ENCODE assay signal across 8 cellular contexts in the genomic region with DNA sequence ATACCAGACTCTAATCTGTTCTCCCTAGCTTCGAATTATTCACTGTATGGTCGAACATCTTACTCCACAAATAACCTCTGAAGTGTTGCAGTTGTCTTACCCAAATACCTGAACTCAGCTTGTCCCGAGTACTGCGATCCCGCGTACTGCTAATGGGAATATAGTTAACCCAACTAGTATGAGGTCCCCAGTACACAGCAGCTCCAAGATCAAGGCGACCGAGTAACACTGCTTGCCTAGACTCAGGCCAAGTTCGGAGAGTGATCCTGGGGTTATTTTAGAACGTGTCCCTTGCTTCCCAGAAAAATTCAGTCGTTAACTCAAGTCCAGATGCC. TPM values are rescaled to one million over a fixed set of nuclear protein-coding genes. Genes with fewer than 3 reads are reported as not detected.
DNase-seq lines count a peak whose midpoint lies in the region; ATAC-seq and TF ChIP-seq lines count a peak whose summit lies in the region.

No MANE protein-coding gene starts in this region.

- H3K4me1 Mint-ChIP-seq in CD8-positive, alpha-beta memory T cell, result peaks cover 40 to 45% (median 43%) of the 10 kb centered on the region in 3 donors
- peaks cover 40% of the 10 kb centered on the region for H3K4me1 Mint-ChIP-seq in HFFc6 (ENCODE audit: low read depth)
- H3K4me1 Mint-ChIP-seq in activated T-helper 1 cell treated with anti-CD3 and anti-CD28 coated beads, Interleukin-12 subunit alpha, Interleukin-12 subunit beta, Interleukin-2, Interleukin-4 antibody, amounts not matched to agents 30 ng/mL and 10 ng/mL and 1 ng/mL, durations not matched to agents 14 hours and 24 hours and 36 hours (ENCODE audit: low read depth), result peaks cover 40% of the 10 kb centered on the region

- peak overlapping the region; percentile 85 to 99 (median 95) for H3K27ac Mint-ChIP-seq in CD8-positive, alpha-beta memory T cell
- peak overlapping the region; percentile 88 for H3K27ac Mint-ChIP-seq in HFFc6
- peak overlapping the region; percentile 87 for H3K27ac Mint-ChIP-seq in activated T-helper 1 cell treated with anti-CD3 and anti-CD28 coated beads, Interleukin-12 subunit alpha, Interleukin-12 subunit beta, Interleukin-2, Interleukin-4 antibody, amounts not matched to agents 30 ng/mL and 10 ng/mL and 1 ng/mL, durations not matched to agents 14 hours and 24 hours and 36 hours

- H3K4me3 Mint-ChIP-seq in CD8-positive, alpha-beta memory T cell, result peak overlapping the region; percentile 88 to 97 (median 92)
- H3K4me3 Mint-ChIP-seq in HFFc6, result peak overlapping the region; percentile 96
- peak overlapping the region; percentile 93 for H3K4me3 Mint-ChIP-seq in activated T-helper 1 cell treated with anti-CD3 and anti-CD28 coated beads, Interleukin-12 subunit alpha, Interleukin-12 subunit beta, Interleukin-2, Interleukin-4 antibody, amounts not matched to agents 30 ng/mL and 10 ng/mL and 1 ng/mL, durations not matched to agents 14 hours and 24 hours and 36 hours

- H3F3A ChIP-seq in smooth muscle cell (ENCODE audit: low read depth), result peaks cover 9% of the 10 kb centered on the region

- intact Hi-C loops in activated T-helper 1 cell treated with anti-CD3 and anti-CD28 coated beads, Interleukin-12 subunit alpha, Interleukin-12 subunit beta, Interleukin-2, Interleukin-4 antibody, amounts not matched to agents 30 ng/mL and 10 ng/mL and 1 ng/mL, durations not matched to agents 14 hours and 24 hours and 36 hours (cut with micrococcal nuclease), result loop anchor here (2.0 kb wide), 2 partner anchors 62 to 578 kb away; partner anchors contain the start of gene CMAS
- intact Hi-C loops in right cardiac atrium (cut with DNase I), result loop anchor here in 2 of 4 donors (2.0 to 10.0 kb wide), 2 partner anchors 80 kb away; partner anchors contain the start of gene C2CD5 (in 2 of the 2)

- peak; percentile 62 to 72 for ATAC-seq in right cardiac atrium
- ATAC-seq in GM21528 (IDR thresholded peaks at IDR 0.05; ENCODE audit: low FRiP score, unreplicated experiment), result no peak

- peaks cover 0 to 11% (median 0%) of the 10 kb centered on the region in 3 donors for H3K36me3 Mint-ChIP-seq in CD8-positive, alpha-beta memory T cell
- H3K36me3 Mint-ChIP-seq in HFFc6 (ENCODE audit: low read depth), result 0 out of 2 replicates have a peak, but pooled peaks cover 12% of the 10 kb centered on the region
- peaks cover 6% of the 10 kb centered on the region for H3K36me3 Mint-ChIP-seq in activated T-helper 1 cell treated with anti-CD3 and anti-CD28 coated beads, Interleukin-12 subunit alpha, Interleukin-12 subunit beta, Interleukin-2, Interleukin-4 antibody, amounts not matched to agents 30 ng/mL and 10 ng/mL and 1 ng/mL, durations not matched to agents 14 hours and 24 hours and 36 hours (ENCODE audit: low read depth)

- DNase-seq in CD8-positive, alpha-beta memory T cell, result peak in 1 of 5 donors; percentile 41
- no peak for DNase-seq in HFFc6
- no peak for DNase-seq in activated T-helper 1 cell treated with anti-CD3 and anti-CD28 coated beads, Interleukin-12 subunit alpha, Interleukin-12 subunit beta, Interleukin-2, Interleukin-4 antibody, amounts not matched to agents 30 ng/mL and 10 ng/mL and 1 ng/mL, durations not matched to agents 14 hours and 24 hours and 36 hours (ENCODE audit: low spot score)
- DNase-seq in right cardiac atrium, result no peak
- no peak for DNase-seq in smooth muscle cell (lab: John Stamatoyannopoulos, UW; ENCODE audit: unreplicated experiment)
- DNase-seq in AG08396 (ENCODE audit: low spot score), result no peak
- no peak for DNase-seq in NCI-H128 (lab: John Stamatoyannopoulos, UW; ENCODE audit: unreplicated experiment)

- H3K4me1 ChIP-seq in CD8-positive, alpha-beta memory T cell (ENCODE audit: insufficient read depth, low read length), result peaks cover 21% of the 10 kb centered on the region
- H3K4me1 ChIP-seq in right cardiac atrium (ENCODE audit: control insufficient read depth, insufficient read depth, low read length) (no peaks in the 10 kb centered on the region), smooth muscle cell (ENCODE audit: low read depth) (peaks cover 34% of the 10 kb centered on the region)

- H3K9me3 ChIP-seq in CD8-positive, alpha-beta memory T cell (ENCODE audit: low read length), result no peaks in the 10 kb centered on the region
- H3K9me3 ChIP-seq in right cardiac atrium (ENCODE audit: control insufficient read depth, low read length) (no peaks in the 10 kb centered on the region), smooth muscle cell (replicated peaks; ENCODE audit: low read depth) (no peaks in the 10 kb centered on the region)

- H3K36me3 ChIP-seq in CD8-positive, alpha-beta memory T cell (ENCODE audit: insufficient read depth, low read length), result no peaks in the 10 kb centered on the region
- H3K36me3 ChIP-seq in smooth muscle cell (ENCODE audit: low read depth), result no peaks in the 10 kb centered on the region

- H3K4me2 ChIP-seq in smooth muscle cell, result peak overlapping the region; percentile 94

- WGBS in right cardiac atrium, result 15% methylated on average over 11 of the region's 11 CpGs
- 17% methylated on average over 11 of the region's 11 CpGs for WGBS in smooth muscle cell (ENCODE audit: low lambda C conversion rate)

- no peaks in the 10 kb centered on the region for H3K9me3 Mint-ChIP-seq in CD8-positive, alpha-beta memory T cell
- H3K9me3 Mint-ChIP-seq in HFFc6, result no peaks in the 10 kb centered on the region
- no peaks in the 10 kb centered on the region for H3K9me3 Mint-ChIP-seq in activated T-helper 1 cell treated with anti-CD3 and anti-CD28 coated beads, Interleukin-12 subunit alpha, Interleukin-12 subunit beta, Interleukin-2, Interleukin-4 antibody, amounts not matched to agents 30 ng/mL and 10 ng/mL and 1 ng/mL, durations not matched to agents 14 hours and 24 hours and 36 hours

- CTCF ChIA-PET in CD8-positive, alpha-beta memory T cell (lab: Charles Lee), result interaction anchor here (1.2 kb wide), 1 partner anchor 81 kb away, joined by 3 read pairs; no protein-coding TSS in a partner anchor

- H3K27ac ChIP-seq in CD8-positive, alpha-beta memory T cell (ENCODE audit: low read depth, low read length), result peak overlapping the region; percentile 88
- peak overlapping the region; percentile 94 for H3K27ac ChIP-seq in right cardiac atrium (ENCODE audit: low read length)
- H3K27ac ChIP-seq in smooth muscle cell (ENCODE audit: low read depth), result peak overlapping the region; percentile 99

- peaks cover 43% of the 10 kb centered on the region for H3K79me2 ChIP-seq in smooth muscle cell (ENCODE audit: low read depth)

- peak overlapping the region; percentile 91 for H3K4me3 ChIP-seq in CD8-positive, alpha-beta memory T cell (ENCODE audit: low read length)
- H3K4me3 ChIP-seq in right cardiac atrium (ENCODE audit: low read length) (peak overlapping the region; percentile 89), smooth muscle cell (peak overlapping the region; percentile 85)

- H2AFZ ChIP-seq in smooth muscle cell (ENCODE audit: low read depth), result peak overlapping the region; percentile 100

- H3K27me3 ChIP-seq in CD8-positive, alpha-beta memory T cell (ENCODE audit: insufficient read depth, low read length, poor library complexity, severe bottlenecking), result no peaks in the 10 kb centered on the region
- H3K27me3 ChIP-seq in right cardiac atrium (ENCODE audit: control insufficient read depth, insufficient read depth) (no peaks in the 10 kb centered on the region), smooth muscle cell (ENCODE audit: low read depth) (no peaks in the 10 kb centered on the region)

- POLR2A ChIA-PET in CD8-positive, alpha-beta memory T cell (lab: Charles Lee), result interaction anchor here (1.2 to 2.2 kb wide), 2 partner anchors 12 to 80 kb away, joined by 3 to 17 read pairs; partner anchors contain the start of gene C2CD5

- peaks cover 28% of the 10 kb centered on the region for H4K20me1 ChIP-seq in smooth muscle cell (ENCODE audit: low read depth)

- H3K27me3 Mint-ChIP-seq in CD8-positive, alpha-beta memory T cell, result peaks cover 0 to 9% of the 10 kb centered on the region in 2 donors
- H3K27me3 Mint-ChIP-seq in HFFc6 (ENCODE audit: insufficient read depth), result peaks cover 2% of the 10 kb centered on the region
- peaks cover 18% of the 10 kb centered on the region for H3K27me3 Mint-ChIP-seq in activated T-helper 1 cell treated with anti-CD3 and anti-CD28 coated beads, Interleukin-12 subunit alpha, Interleukin-12 subunit beta, Interleukin-2, Interleukin-4 antibody, amounts not matched to agents 30 ng/mL and 10 ng/mL and 1 ng/mL, durations not matched to agents 14 hours and 24 hours and 36 hours (ENCODE audit: insufficient read depth)

- peak overlapping the region; percentile 95 for H3K9ac ChIP-seq in smooth muscle cell (ENCODE audit: low read depth)

- TF ChIP-seq CTCF in HFFc6 (IDR thresholded peaks at IDR 0.05) (no peak), smooth muscle cell (IDR thresholded peaks at IDR 0.05; ENCODE audit: borderline replicate concordance, insufficient read depth, poor library complexity, severe bottlenecking) (no peak)

RNA-seq across cellular contexts. Expression of gene ETNK1, which starts 0.4 kb away (rescaled TPM):
- 10 to 100 TPM; 76.7 to 78.4 TPM for total RNA-seq in CD8-positive, alpha-beta memory T cell
- polyA plus RNA-seq in CD8-positive, alpha-beta memory T cell, result 18.4 TPM
- total RNA-seq in HFFc6 (2021; fragmentation: NEBNext Ultra II Directional; extraction: Animal tissue kit (Norgen Biotek cat#: 25700)), result 10 to 100 TPM; 23.7 to 33.8 (median 28.5) TPM
- 106 and 111 TPM in 2 replicates for total RNA-seq in activated T-helper 1 cell treated with anti-CD3 and anti-CD28 coated beads, Interleukin-12 subunit alpha, Interleukin-12 subunit beta, Interleukin-2, Interleukin-4 antibody, amounts not matched to agents 30 ng/mL and 10 ng/mL and 1 ng/mL, durations not matched to agents 14 hours and 24 hours and 36 hours
- total RNA-seq in right cardiac atrium (10 to 100 TPM; 21.0 to 36.2 (median 29.7) TPM), smooth muscle cell (35.7 and 64.7 TPM in 2 replicates)
- polyA plus RNA-seq in right cardiac atrium (8.9 TPM), smooth muscle cell (16.4 and 19.2 TPM in 2 replicates)
